ENCODE assay signal across 8 cellular contexts in the genomic region with DNA sequence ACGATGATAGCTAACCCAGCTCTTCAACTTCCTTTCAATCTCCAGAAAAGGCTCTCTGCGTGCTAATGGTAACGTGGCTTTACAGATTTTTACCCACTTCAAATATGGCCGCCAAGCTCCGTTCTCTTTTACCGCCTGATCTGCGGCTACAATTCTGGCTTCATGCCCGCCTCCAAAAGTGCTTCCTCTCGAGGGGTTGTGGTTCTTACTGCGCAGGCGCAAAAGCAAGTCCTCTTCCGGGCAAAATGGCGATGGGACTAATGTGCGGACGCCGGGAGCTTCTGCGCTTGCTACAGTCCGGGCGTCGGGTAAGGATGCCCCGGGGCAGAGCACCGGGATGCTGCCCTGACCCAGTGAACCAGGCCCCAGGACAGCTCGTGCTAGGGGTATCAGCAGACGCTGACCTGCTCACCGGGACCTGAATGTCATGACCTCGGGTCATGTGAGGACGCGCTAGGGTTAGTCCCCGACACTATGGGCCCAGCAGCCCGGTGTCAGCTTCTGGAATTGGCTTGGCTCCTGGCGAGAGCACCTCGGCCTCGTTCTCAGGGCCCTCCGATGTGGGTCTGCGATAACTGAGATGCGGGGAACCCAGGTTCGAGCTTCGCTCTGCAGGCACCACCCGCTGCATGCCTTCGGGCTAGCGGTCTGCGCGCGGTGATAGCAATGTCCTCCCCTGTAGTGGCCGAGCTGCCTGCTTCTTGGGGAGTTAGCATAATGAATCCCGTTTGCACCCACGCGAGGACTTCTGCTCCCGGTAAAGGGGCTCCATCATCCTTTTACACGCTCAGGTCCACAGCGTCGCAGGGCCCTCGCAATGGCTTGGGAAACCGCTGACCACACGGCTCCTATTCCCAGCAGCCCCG. TPM values are rescaled to one million over a fixed set of nuclear protein-coding genes. Genes with fewer than 3 reads are reported as not detected.
DNase-seq lines count a peak whose midpoint lies in the region; ATAC-seq and TF ChIP-seq lines count a peak whose summit lies in the region.

A gene (plus strand): TSS at position 232 of the 866 bp plus-strand sequence. CDS start 14 bp downstream, at position 246.

- peak within 1 kb of the TSS; percentile 77 for H3K4me2 ChIP-seq in trophoblast cell (ENCODE audit: low read length)

- H4K91ac ChIP-seq in trophoblast cell (ENCODE audit: low read depth, low read length) = peak within 1 kb of the TSS; percentile 86

- H3K79me1 ChIP-seq in trophoblast cell (ENCODE audit: low read length) = peaks cover 9% of the 10 kb centered on the region

- peak within 1 kb of the TSS; percentile 97 for H2AFZ ChIP-seq in trophoblast cell (ENCODE audit: insufficient read depth, low read length, poor library complexity)

- peak within 1 kb of the TSS; percentile 95 for H3K4me3 ChIP-seq in adipocyte (ENCODE audit: low read length)
- H3K4me3 ChIP-seq in trophoblast cell (ENCODE audit: low read depth, low read length) = peak within 1 kb of the TSS; percentile 95
- H3K4me3 ChIP-seq in transverse colon = peak within 1 kb of the TSS; percentile 62 to 76 (median 74)

- H2BK12ac ChIP-seq in trophoblast cell (ENCODE audit: low read length) = no peak within 1 kb of the TSS

- peaks cover 17% of the 10 kb centered on the region for H3K4me1 ChIP-seq in adipocyte (ENCODE audit: control insufficient read depth, insufficient read depth, low read length)
- peaks cover 3 to 4% of the 10 kb centered on the region in 2 experiments for H3K4me1 ChIP-seq in trophoblast cell (ENCODE audit: control insufficient read depth in 1 of 2, insufficient read depth in 2 of 2, low read length in 2 of 2)
- H3K4me1 ChIP-seq in transverse colon = peaks cover 15 to 26% (median 17%) of the 10 kb centered on the region in 4 donors

- H3K18ac ChIP-seq in trophoblast cell (ENCODE audit: low read length) = peak within 1 kb of the TSS; percentile 57

- peak within 1 kb of the TSS; percentile 48 for H2AK5ac ChIP-seq in trophoblast cell (ENCODE audit: low read length)

- TF ChIP-seq EP300 in transverse colon (IDR thresholded peaks at IDR 0.05; ENCODE audit: low read depth) = no peak

- peak within 1 kb of the TSS; percentile 95 for H3K9ac ChIP-seq in adipocyte (ENCODE audit: low read length)
- peak within 1 kb of the TSS; percentile 83 for H3K9ac ChIP-seq in trophoblast cell (ENCODE audit: low read length)

- H2BK5ac ChIP-seq in trophoblast cell (ENCODE audit: low read depth, low read length, poor library complexity) = peak within 1 kb of the TSS; percentile 65

- intact Hi-C loops in cardiac septum (cut with DNase I) (loop anchor here (5.0 kb wide), 2 partner anchors 51 to 179 kb away; a partner anchor contains a TSS), transverse colon (cut with DNase I; ENCODE audit: low total_unique reads) (no loop called here)

- peak; percentile 84 for ATAC-seq in HG02678 (IDR thresholded peaks at IDR 0.05; ENCODE audit: unreplicated experiment)

- no peak within 1 kb of the TSS for H3K23ac ChIP-seq in trophoblast cell (ENCODE audit: low read length)

- H3K27me3 ChIP-seq in adipocyte (replicated peaks; ENCODE audit: control insufficient read depth, insufficient read depth, low read length) = no peaks in the 10 kb centered on the region
- H3K27me3 ChIP-seq in trophoblast cell (ENCODE audit: insufficient read depth, low read length) = no peaks in the 10 kb centered on the region
- H3K27me3 ChIP-seq in transverse colon = no peaks in the 10 kb centered on the region

- TF ChIP-seq CTCF in GM10266 (IDR thresholded peaks at IDR 0.05; ENCODE audit: control insufficient read depth, insufficient read depth, low read depth, missing control alignments) (no peak), transverse colon (IDR thresholded peaks at IDR 0.05) (no peak)

- in situ Hi-C loops in transverse colon (cut with MboI; ENCODE audit: low pct_ligation_motif_present in 1 of 4, low pct_unique_long_range_greater_than_20kb in 1 of 4, low sequenced_read_pairs in 3 of 4) = no loop called here

- TF ChIP-seq POLR2A in transverse colon (IDR thresholded peaks at IDR 0.05) = peak; percentile 70

- H4K8ac ChIP-seq in trophoblast cell (ENCODE audit: low read depth, low read length) = peak within 1 kb of the TSS; percentile 97

- peak; percentile 87 for DNase-seq in GM10266 (ENCODE audit: extremely low spot score)
- peak; percentile 96 for DNase-seq in NCI-H1436 (lab: John Stamatoyannopoulos, UW)
- peak; percentile 94 for DNase-seq in T follicular helper cell (ENCODE audit: low read depth)
- DNase-seq in adipocyte (ENCODE audit: low read depth) = peak; percentile 100
- DNase-seq in cardiac septum (ENCODE audit: low spot score) = peak; percentile 98
- peak; percentile 92 to 99 for DNase-seq in trophoblast cell
- DNase-seq in transverse colon = peak; percentile 98

- peaks cover 12% of the 10 kb centered on the region for H3K9me3 ChIP-seq in adipocyte (ENCODE audit: control insufficient read depth, low read length)
- peaks cover 1% of the 10 kb centered on the region for H3K9me3 ChIP-seq in trophoblast cell (ENCODE audit: insufficient read depth, low read depth, low read length)
- H3K9me3 ChIP-seq in transverse colon = peaks cover 5% of the 10 kb centered on the region in 2 donors

- H3K27ac ChIP-seq in trophoblast cell (ENCODE audit: low read depth, low read length) = peak within 1 kb of the TSS; percentile 23
- H3K27ac ChIP-seq in transverse colon = peak within 1 kb of the TSS; percentile 78 to 89 (median 86)

- peaks cover 31% of the 10 kb centered on the region for H3K36me3 ChIP-seq in adipocyte (ENCODE audit: control insufficient read depth, insufficient read depth, low read length, severe bottlenecking)
- peaks cover 15 to 28% of the 10 kb centered on the region in 2 experiments for H3K36me3 ChIP-seq in trophoblast cell (ENCODE audit: control insufficient read depth in 1 of 2, insufficient read depth in 2 of 2, low read length in 2 of 2)
- H3K36me3 ChIP-seq in transverse colon = peaks cover 0 to 33% (median 17%) of the 10 kb centered on the region in 4 donors

- H3K4ac ChIP-seq in trophoblast cell (ENCODE audit: low read depth, low read length) = peak within 1 kb of the TSS; percentile 65

- peaks cover 7% of the 10 kb centered on the region for H3K79me2 ChIP-seq in trophoblast cell (ENCODE audit: control insufficient read depth, insufficient read depth, low read length, poor library complexity)

- no CpG with 5 or more reads among the region's 56 CpGs for WGBS in trophoblast cell (ENCODE audit: extremely low coverage, insufficient coverage, insufficient read length)
- 0% methylated on average over 3 to 56 of the region's 56 CpGs for WGBS in transverse colon (ENCODE audit: low coverage in 1 of 2), 2 donors

- H4K12ac ChIP-seq in trophoblast cell (ENCODE audit: low read depth, low read length) = peak within 1 kb of the TSS; percentile 99

- peak within 1 kb of the TSS; percentile 48 for H2BK120ac ChIP-seq in trophoblast cell (ENCODE audit: insufficient read depth, low read length, poor library complexity)

- H3K14ac ChIP-seq in trophoblast cell (ENCODE audit: low read length) = peak within 1 kb of the TSS; percentile 89

RNA-seq across cellular contexts. Expression of the gene that starts here (rescaled TPM):
- 111 TPM for total RNA-seq in cardiac septum
- polyA plus RNA-seq in trophoblast cell (2013) = 77.7 and 78.2 TPM in 2 replicates
- 100 to 1,000 TPM in 3 of 4 donors, 10 to 100 TPM in 1; 65.9 to 132 (median 106) TPM for total RNA-seq in transverse colon

Comparison
In these comparisons a context has a peak if more than half of its experiments do, and no peak if none do; other contexts are left out.
1. Peak in every context shown above with its lines: DNase-seq, ATAC-seq, H3K4me3 ChIP-seq and H3K27ac ChIP-seq.